19 cellular contexts compared by ENCODE assay signal in the genomic region with DNA sequence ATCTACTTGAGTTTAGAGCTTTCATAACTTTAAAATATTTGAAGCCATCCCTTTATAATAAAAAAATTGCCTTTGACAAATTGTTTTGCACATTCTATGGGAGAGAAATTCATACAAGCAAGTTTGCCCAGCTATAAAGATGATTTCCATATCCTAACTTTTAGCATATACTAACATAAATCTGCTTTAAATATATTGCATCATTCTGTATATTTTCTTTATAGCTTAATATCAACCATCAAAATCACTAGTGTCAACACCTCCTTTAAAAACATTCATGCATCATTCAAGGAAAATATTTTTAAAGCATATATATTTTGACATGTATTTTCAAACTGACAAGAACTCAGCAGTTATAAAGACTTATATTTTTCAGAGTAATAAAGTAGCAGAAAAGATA.
"Had no signal": no experiment of that assay in that cellular context is flagged by ENCODE, and none has a peak within 500 bp of the region (broad histone marks: within the 10 kb centered on the region; RNA-seq: fewer than 3 reads in every experiment).

No MANE protein-coding gene starts in this region.

- DNase-seq: Karpas-422, KG1, MM.1S, NCI-H1105, NCI-H1417 treated with DMSO at 0.1 percent for 48 hours, NCI-H146, NCI-H1694 treated with DMSO at 0.1 percent for 48 hours, NCI-H2029, NCI-H2081 treated with DMSO at 0.1 percent for 48 hours, NCI-H2171, NCI-H226, NCI-H446, NCI-H510A, NCI-H524 treated with DMSO at 0.1 percent for 48 hours, NCI-H69, NCI-H774, RPMI8226, SHP77, T-helper 1 cell had no signal
